1 cellular context compared by ENCODE assay signal in the genomic region with DNA sequence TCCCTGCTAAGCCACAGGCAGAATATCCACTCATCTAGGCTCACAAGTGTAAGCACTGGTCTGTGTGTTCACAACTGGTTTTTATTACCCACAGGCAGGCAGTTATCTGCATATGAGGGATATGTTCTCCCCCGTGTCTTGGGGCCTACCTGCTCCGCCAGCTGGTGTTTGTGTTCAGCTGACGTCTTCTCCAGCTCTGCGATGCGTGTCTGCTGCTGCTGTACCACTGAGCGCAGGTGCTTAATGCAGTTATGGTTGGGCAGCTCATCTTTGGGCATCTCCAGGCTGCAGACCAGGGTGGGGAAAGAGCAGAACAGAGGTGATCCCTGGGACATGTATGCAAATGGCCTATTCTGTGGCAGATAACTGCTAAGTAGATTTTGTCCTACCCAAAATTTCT.
TF ChIP-seq lines count a peak whose summit lies in the region.

No MANE protein-coding gene starts in this region.

TF ChIP-seq in HepG2, 621 proteins besides CTCF, POLR2A, EP300 and RAD21:
- TF ChIP-seq, protein P1, sequence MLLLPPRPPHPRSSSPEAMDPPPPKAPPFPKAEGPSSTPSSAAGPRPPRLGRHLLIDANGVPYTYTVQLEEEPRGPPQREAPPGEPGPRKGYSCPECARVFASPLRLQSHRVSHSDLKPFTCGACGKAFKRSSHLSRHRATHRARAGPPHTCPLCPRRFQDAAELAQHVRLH (CRISPR knock-in tag; IDR thresholded peaks at IDR 0.05; ENCODE audit: borderline replicate concordance, low read depth) = no peak
- TF ChIP-seq HOXD1 (CRISPR knock-in tag; IDR thresholded peaks at IDR 0.05) = no peak
- no peak for TF ChIP-seq NCOA5 (CRISPR knock-in tag; IDR thresholded peaks at IDR 0.05)
- TF ChIP-seq, protein P2, sequence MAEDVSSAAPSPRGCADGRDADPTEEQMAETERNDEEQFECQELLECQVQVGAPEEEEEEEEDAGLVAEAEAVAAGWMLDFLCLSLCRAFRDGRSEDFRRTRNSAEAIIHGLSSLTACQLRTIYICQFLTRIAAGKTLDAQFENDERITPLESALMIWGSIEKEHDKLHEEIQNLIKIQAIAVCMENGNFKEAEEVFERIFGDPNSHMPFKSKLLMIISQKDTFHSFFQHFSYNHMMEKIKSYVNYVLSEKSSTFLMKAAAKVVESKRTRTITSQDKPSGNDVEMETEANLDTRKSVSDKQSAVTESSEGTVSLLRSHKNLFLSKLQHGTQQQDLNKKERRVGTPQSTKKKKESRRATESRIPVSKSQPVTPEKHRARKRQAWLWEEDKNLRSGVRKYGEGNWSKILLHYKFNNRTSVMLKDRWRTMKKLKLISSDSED (CRISPR knock-in tag; IDR thresholded peaks at IDR 0.05) = no peak
- TF ChIP-seq, protein P3, sequence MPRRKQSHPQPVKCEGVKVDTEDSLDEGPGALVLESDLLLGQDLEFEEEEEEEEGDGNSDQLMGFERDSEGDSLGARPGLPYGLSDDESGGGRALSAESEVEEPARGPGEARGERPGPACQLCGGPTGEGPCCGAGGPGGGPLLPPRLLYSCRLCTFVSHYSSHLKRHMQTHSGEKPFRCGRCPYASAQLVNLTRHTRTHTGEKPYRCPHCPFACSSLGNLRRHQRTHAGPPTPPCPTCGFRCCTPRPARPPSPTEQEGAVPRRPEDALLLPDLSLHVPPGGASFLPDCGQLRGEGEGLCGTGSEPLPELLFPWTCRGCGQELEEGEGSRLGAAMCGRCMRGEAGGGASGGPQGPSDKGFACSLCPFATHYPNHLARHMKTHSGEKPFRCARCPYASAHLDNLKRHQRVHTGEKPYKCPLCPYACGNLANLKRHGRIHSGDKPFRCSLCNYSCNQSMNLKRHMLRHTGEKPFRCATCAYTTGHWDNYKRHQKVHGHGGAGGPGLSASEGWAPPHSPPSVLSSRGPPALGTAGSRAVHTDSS (CRISPR knock-in tag; conservative IDR thresholded peaks at IDR 0.05) = no peak
- TF ChIP-seq HNF4G (IDR thresholded peaks at IDR 0.05; ENCODE audit: borderline replicate concordance, low read depth, low read length) = no peak
- TF ChIP-seq HNF4G (CRISPR knock-in tag; IDR thresholded peaks at IDR 0.05; ENCODE audit: borderline replicate concordance, low read depth) = no peak
- TF ChIP-seq ARHGAP35 (CRISPR knock-in tag; IDR thresholded peaks at IDR 0.05; ENCODE audit: borderline replicate concordance) = no peak
- no peak for TF ChIP-seq TCF7L2 (IDR thresholded peaks at IDR 0.05; ENCODE audit: low read depth, low read length)
- no peak for TF ChIP-seq ZSCAN25 (CRISPR knock-in tag; IDR thresholded peaks at IDR 0.05)
- no peak for TF ChIP-seq RORA (CRISPR knock-in tag; IDR thresholded peaks at IDR 0.05)
- no peak for TF ChIP-seq ZNF292 (CRISPR knock-in tag; IDR thresholded peaks at IDR 0.05; ENCODE audit: borderline replicate concordance, low read depth)
- no peak for TF ChIP-seq ZNF703 (CRISPR knock-in tag; IDR thresholded peaks at IDR 0.05; ENCODE audit: borderline replicate concordance)
- no peak for TF ChIP-seq MIER3 (CRISPR knock-in tag; IDR thresholded peaks at IDR 0.05; ENCODE audit: borderline replicate concordance)
- no peak for TF ChIP-seq TAF1 (CRISPR knock-in tag; IDR thresholded peaks at IDR 0.05)
- TF ChIP-seq RFX1 (IDR thresholded peaks at IDR 0.05) = no peak
